In the genomic region with DNA sequence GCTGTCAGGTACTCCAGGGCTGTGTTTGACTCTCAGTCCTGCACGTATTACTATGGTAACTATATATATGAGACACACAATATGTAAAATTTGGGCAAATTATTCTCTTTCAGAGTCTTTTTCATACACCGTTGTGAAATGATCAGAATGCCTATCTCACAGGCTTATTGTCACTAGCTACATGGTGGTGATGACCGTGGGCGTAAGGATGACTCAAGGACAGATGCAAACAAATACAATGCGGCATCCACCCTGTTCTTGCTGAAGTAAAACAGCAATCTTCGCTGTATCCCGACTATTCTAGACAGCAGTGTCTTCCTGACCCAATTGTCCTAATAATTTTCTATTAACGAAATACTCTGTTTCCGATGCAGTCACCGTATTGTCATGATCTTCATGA, we compare ENCODE assay signal across 25 cellular contexts.
"Had no signal": no experiment of that assay in that cellular context is flagged by ENCODE, and none has a peak within 500 bp of the region (broad histone marks: within the 10 kb centered on the region; RNA-seq: fewer than 3 reads in every experiment).

No MANE protein-coding gene starts in this region.

- H3K36me3 ChIP-seq: cardiac muscle cell, esophagus squamous epithelium, gastroesophageal sphincter, thoracic aorta, WERI-Rb-1 had no signal

- H3K36me3 Mint-ChIP-seq: activated CD8-positive, alpha-beta memory T cell treated with anti-CD3 and anti-CD28 coated beads, Interleukin-2, amount 10 ng/mL, durations not matched to agents 7 days and 5 days; natural killer cell treated with Interleukin-12 subunit alpha and Interleukin-12 subunit beta and Interleukin-15 and Interleukin-18, amount 100 ng/mL, for 72 hours; type B pancreatic cell had no signal

- H3K4me3 ChIP-seq: cardiac muscle cell, esophagus squamous epithelium, gastroesophageal sphincter, thoracic aorta had no signal

- H3K27me3 Mint-ChIP-seq: type B pancreatic cell had no signal

- H3K9me3 Mint-ChIP-seq: activated naive CD8-positive, alpha-beta T cell treated with anti-CD3 and anti-CD28 coated beads, Interleukin-2, amount 50 U/mL, for 24 hours; endodermal cell; natural killer cell treated with Interleukin-12 subunit alpha and Interleukin-12 subunit beta and Interleukin-15 and Interleukin-18, amount 100 ng/mL, for 72 hours; type B pancreatic cell had no signal

- DNase-seq: activated CD4-positive, alpha-beta T cell treated with anti-CD3 and anti-CD28 coated beads, Interleukin-2, amount 50 U/mL, for 48 hours; activated CD4-positive, CD25-positive, alpha-beta regulatory T cell treated with anti-CD3 and anti-CD28 coated beads, Interleukin-2, amount 50 U/mL, for 72 hours; activated CD8-positive, alpha-beta memory T cell treated with anti-CD3 and anti-CD28 coated beads, Interleukin-2, amount 10 ng/mL, durations not matched to agents 7 days and 5 days; activated gamma-delta T cell; activated naive CD4-positive, alpha-beta T cell treated with anti-CD3 and anti-CD28 coated beads, Interleukin-2, amount 50 U/mL, for 16 hours; activated naive CD8-positive, alpha-beta T cell treated with anti-CD3 and anti-CD28 coated beads, Interleukin-2, amount 50 U/mL, for 24 hours; activated T-cell treated with anti-CD3 and anti-CD28 coated beads for 4 hours; cortex of kidney; endodermal cell; esophagus squamous epithelium; head of caudate nucleus; hypothalamus; left ventricle myocardium superior; mammary epithelial cell; midbrain; retina; stimulated activated naive CD4-positive, alpha-beta T cell treated with Interleukin-2 at 50 U/mL for 16 hours; SW 1271; WERI-Rb-1 had no signal

- H3K27ac ChIP-seq: cardiac muscle cell, esophagus squamous epithelium, gastroesophageal sphincter, thoracic aorta, WERI-Rb-1 had no signal

- H3K9me3 ChIP-seq: esophagus squamous epithelium, gastroesophageal sphincter, thoracic aorta had no signal

- H3K27ac Mint-ChIP-seq: activated CD8-positive, alpha-beta memory T cell treated with anti-CD3 and anti-CD28 coated beads, Interleukin-2, amount 10 ng/mL, durations not matched to agents 7 days and 5 days; activated naive CD8-positive, alpha-beta T cell treated with anti-CD3 and anti-CD28 coated beads, Interleukin-2, amount 50 U/mL, for 24 hours; endodermal cell; natural killer cell treated with Interleukin-12 subunit alpha and Interleukin-12 subunit beta and Interleukin-15 and Interleukin-18, amount 100 ng/mL, for 72 hours; progenitor cell of endocrine pancreas; type B pancreatic cell had no signal

- H3K27me3 ChIP-seq: cardiac muscle cell, esophagus squamous epithelium, gastroesophageal sphincter had no signal

- H3K4me3 Mint-ChIP-seq: activated CD8-positive, alpha-beta memory T cell treated with anti-CD3 and anti-CD28 coated beads, Interleukin-2, amount 10 ng/mL, durations not matched to agents 7 days and 5 days; activated naive CD8-positive, alpha-beta T cell treated with anti-CD3 and anti-CD28 coated beads, Interleukin-2, amount 50 U/mL, for 24 hours; endodermal cell; natural killer cell treated with Interleukin-12 subunit alpha and Interleukin-12 subunit beta and Interleukin-15 and Interleukin-18, amount 100 ng/mL, for 72 hours; type B pancreatic cell had no signal

- ATAC-seq: activated CD8-positive, alpha-beta memory T cell treated with anti-CD3 and anti-CD28 coated beads, Interleukin-2, amount 10 ng/mL, durations not matched to agents 7 days and 5 days; activated naive CD8-positive, alpha-beta T cell treated with anti-CD3 and anti-CD28 coated beads, Interleukin-2, amount 50 U/mL, for 24 hours; gastroesophageal sphincter; left ventricle myocardium superior; natural killer cell treated with Interleukin-12 subunit alpha and Interleukin-12 subunit beta and Interleukin-15 and Interleukin-18, amount 100 ng/mL, for 72 hours had no signal
